Comparison of ENCODE assay signal across 16 cellular contexts in genomic region chr10:113000454-113000853, GRCh38. TPM values are rescaled to one million over a fixed set of nuclear protein-coding genes. Genes with fewer than 3 reads are reported as not detected.
DNase-seq lines count a peak whose midpoint lies in the region; ATAC-seq and TF ChIP-seq lines count a peak whose summit lies in the region.
"Had no signal": no experiment of that assay in that cellular context is flagged by ENCODE, and none has a peak within 500 bp of the region (broad histone marks: within the 10 kb centered on the region; RNA-seq: fewer than 3 reads in every experiment).

No MANE protein-coding gene starts in this region.

- no peak overlapping the region for H3K23ac ChIP-seq in mesenchymal stem cell (ENCODE audit: low read length in 2 of 2)

- H3K4me2 ChIP-seq in mesenchymal stem cell (ENCODE audit: low read length, poor library complexity, severe bottlenecking) (peak overlapping the region; percentile 6), osteoblast (ENCODE audit: insufficient read depth, low read length) (no peak overlapping the region)

- no peak overlapping the region for H3K14ac ChIP-seq in mesenchymal stem cell (ENCODE audit: low read length in 2 of 2)

- H2BK5ac ChIP-seq in mesenchymal stem cell (ENCODE audit: low read depth, low read length, poor library complexity, severe bottlenecking): no peak overlapping the region

- no peak for TF ChIP-seq POLR2A in stomach (IDR thresholded peaks at IDR 0.05)

- H3K9me3 ChIP-seq in Panc1 (ENCODE audit: control insufficient read depth, insufficient read depth, low read depth, low read length) (no peaks in the 10 kb centered on the region), endodermal cell (ENCODE audit: control insufficient read depth, low read length) (no peaks in the 10 kb centered on the region), mesenchymal stem cell (ENCODE audit: control insufficient read depth, low read length) (no peaks in the 10 kb centered on the region), stomach (no peaks in the 10 kb centered on the region), osteoblast (ENCODE audit: low read depth, low read length) (no peaks in the 10 kb centered on the region)

- H3K4me3 ChIP-seq in Panc1 (ENCODE audit: low read depth in 2 of 2, low read length in 2 of 2) (no peak overlapping the region), endodermal cell (ENCODE audit: low read length) (no peak overlapping the region), mesenchymal stem cell (ENCODE audit: insufficient read depth in 1 of 2, low read depth in 1 of 2, low read length in 2 of 2) (no peak overlapping the region), stomach (no peak overlapping the region), osteoblast (ENCODE audit: insufficient read depth, low read length) (no peak overlapping the region)

- POLR2A ChIA-PET in Panc1 (lab: Charles Lee): interaction anchor here (0.6 kb wide), 1 partner anchor 12 kb away, joined by 3 read pairs; no protein-coding TSS in a partner anchor

- no peak overlapping the region for H4K91ac ChIP-seq in mesenchymal stem cell (ENCODE audit: low read length)

- CTCF ChIA-PET in Panc1 (lab: Charles Lee): no interaction called here

- 0 out of 2 replicates have a peak, but pooled peaks have one; percentile 7 for ATAC-seq in Panc1
- ATAC-seq: activated CD4-positive, CD25-positive, alpha-beta regulatory T cell treated with anti-CD3 and anti-CD28 coated beads, Interleukin-2, amount 50 U/mL, for 24 hours had no signal

- no TSS peak for BruUV-seq in Panc1 (replicated peaks; lab: Mats Ljungman, UMichigan)

- 93 to 95% methylated on average over 4 to 6 of the region's 6 CpGs for WGBS in endodermal cell (ENCODE audit: insufficient coverage in 1 of 2, insufficient read length in 1 of 2), 2 experiments
- 91% methylated on average over 4 of the region's 6 CpGs for WGBS in mesenchymal stem cell
- 59 to 80% (median 65%) methylated on average over 6 of the region's 6 CpGs for WGBS in stomach, 5 donors

- no peak overlapping the region for H2BK120ac ChIP-seq in mesenchymal stem cell (ENCODE audit: low read depth, low read length)

- peak overlapping the region; percentile 92 for H3K27ac Mint-ChIP-seq in endodermal cell
- H3K27ac Mint-ChIP-seq: stimulated activated naive CD8-positive, alpha-beta T cell treated with anti-CD3 and anti-CD28 coated beads, Interleukin-15, Interleukin-2, amounts not matched to agents 100 ng/mL and 50 ng/mL, for 24 hours had no signal

- H3K4me3 Mint-ChIP-seq in endodermal cell: no peak overlapping the region
- H3K4me3 Mint-ChIP-seq: stimulated activated naive CD8-positive, alpha-beta T cell treated with anti-CD3 and anti-CD28 coated beads, Interleukin-15, Interleukin-2, amounts not matched to agents 100 ng/mL and 50 ng/mL, for 24 hours had no signal

- H3K9ac ChIP-seq in endodermal cell (ENCODE audit: extremely low read depth, low read length, poor library complexity, severe bottlenecking): no peak overlapping the region
- H3K9ac ChIP-seq in mesenchymal stem cell (ENCODE audit: low read length): no peak overlapping the region

- in situ Hi-C loops in Panc1 (cut with HindIII; ENCODE audit: low pct_unique_long_range_greater_than_20kb, low sequenced_read_pairs): no loop called here

- no peak for DNase-seq in Panc1 (ENCODE audit: low read depth, low spot score)
- DNase-seq in endodermal cell: no peak
- no peak for DNase-seq in mesenchymal stem cell
- DNase-seq in stomach: no peak
- DNase-seq in activated CD8-positive, alpha-beta memory T cell treated with anti-CD3 and anti-CD28 coated beads for 24 hours: no peak
- DNase-seq in osteoblast (ENCODE audit: insufficient read length, low spot score, missing footprints): no peak
- DNase-seq in DMS79 treated with DMSO at 0.1 percent for 48 hours (lab: John Stamatoyannopoulos, UW): no peak
- DNase-seq in activated CD8-positive, alpha-beta memory T cell treated with anti-CD3 and anti-CD28 coated beads, Interleukin-2, amount 50 U/mL, for 48 hours: no peak
- DNase-seq: KG1; kidney; NCI-H1417 treated with DMSO at 0.1 percent for 48 hours; SHP77; stimulated activated CD4-positive, alpha-beta T cell treated with anti-CD3 and anti-CD28 coated beads, Interleukin-15, amount 100 ng/mL, for 24 hours; T-helper 2 cell had no signal

- peak overlapping the region; percentile 13 for H2AK5ac ChIP-seq in mesenchymal stem cell (ENCODE audit: low read length, severe bottlenecking)

- H3K79me2 ChIP-seq in osteoblast (ENCODE audit: insufficient read depth, low read length): peaks cover 36% of the 10 kb centered on the region

- no peak overlapping the region for H2BK12ac ChIP-seq in mesenchymal stem cell (ENCODE audit: low read length in 2 of 2)

- H4K20me1 ChIP-seq in osteoblast (ENCODE audit: insufficient read depth, low read length): peaks cover 66% of the 10 kb centered on the region

- no peak for TF ChIP-seq CTCF in Panc1 (IDR thresholded peaks at IDR 0.05)
- no peak for TF ChIP-seq CTCF in endodermal cell (conservative IDR thresholded peaks at IDR 0.05)
- TF ChIP-seq CTCF in stomach (IDR thresholded peaks at IDR 0.05): no peak
- no peak for TF ChIP-seq CTCF in osteoblast (IDR thresholded peaks at IDR 0.05; ENCODE audit: extremely low read depth, low read depth, low read length)

- no peak overlapping the region for H2AFZ ChIP-seq in mesenchymal stem cell (ENCODE audit: low read depth, low read length)
- H2AFZ ChIP-seq in osteoblast (ENCODE audit: low read length): no peak overlapping the region

- H4K8ac ChIP-seq in mesenchymal stem cell (ENCODE audit: low read length): no peak overlapping the region

- H3K4me1 ChIP-seq in Panc1 (ENCODE audit: control insufficient read depth, insufficient read depth, low read length) (peaks cover 72% of the 10 kb centered on the region), endodermal cell (ENCODE audit: control insufficient read depth, insufficient read depth, low read length) (peaks cover 27% of the 10 kb centered on the region), mesenchymal stem cell (ENCODE audit: control insufficient read depth, insufficient read depth, low read depth, low read length) (peaks cover 26% of the 10 kb centered on the region), stomach (peaks cover 6 to 84% (median 55%) of the 10 kb centered on the region in 4 donors), osteoblast (ENCODE audit: insufficient read depth, low read length) (no peaks in the 10 kb centered on the region)

- H3K79me1 ChIP-seq in mesenchymal stem cell (replicated peaks; ENCODE audit: low read length, poor library complexity, severe bottlenecking): peaks cover 39% of the 10 kb centered on the region

- no peak for TF ChIP-seq EP300 in stomach (IDR thresholded peaks at IDR 0.05)

- no peaks in the 10 kb centered on the region for H3K9me3 Mint-ChIP-seq in endodermal cell
- H3K9me3 Mint-ChIP-seq: stimulated activated naive CD8-positive, alpha-beta T cell treated with anti-CD3 and anti-CD28 coated beads, Interleukin-15, Interleukin-2, amounts not matched to agents 100 ng/mL and 50 ng/mL, for 24 hours had no signal

- peaks cover 59% of the 10 kb centered on the region for H3K4me1 Mint-ChIP-seq in endodermal cell

- H3K27me3 Mint-ChIP-seq in endodermal cell (ENCODE audit: insufficient read depth): no peaks in the 10 kb centered on the region

- H2BK15ac ChIP-seq in mesenchymal stem cell (ENCODE audit: low read depth, poor library complexity, severe bottlenecking): no peak overlapping the region

- intact Hi-C loops in Panc1 (cut with micrococcal nuclease; ENCODE audit: unreplicated experiment) (no loop called here), stomach (cut with DNase I; ENCODE audit: low total_unique reads) (no loop called here)

- H3K27me3 ChIP-seq in Panc1 (ENCODE audit: control insufficient read depth, insufficient read depth, low read length): no peaks in the 10 kb centered on the region
- no peaks in the 10 kb centered on the region for H3K27me3 ChIP-seq in endodermal cell (ENCODE audit: control insufficient read depth, insufficient read depth, low read length, poor library complexity, severe bottlenecking)
- no peaks in the 10 kb centered on the region for H3K27me3 ChIP-seq in mesenchymal stem cell (ENCODE audit: control insufficient read depth in 1 of 2, insufficient read depth in 1 of 2, low read length in 2 of 2)
- no peaks in the 10 kb centered on the region for H3K27me3 ChIP-seq in stomach
- no peaks in the 10 kb centered on the region for H3K27me3 ChIP-seq in osteoblast (ENCODE audit: insufficient read depth, low read length)

- H3K27ac ChIP-seq in Panc1 (ENCODE audit: low read length): peak overlapping the region; percentile 55; the same call in 1 of the 2 replicates
- no peak overlapping the region for H3K27ac ChIP-seq in endodermal cell (ENCODE audit: low read depth, low read length)
- H3K27ac ChIP-seq in mesenchymal stem cell (ENCODE audit: low read length, poor library complexity, severe bottlenecking): no peak overlapping the region
- peak overlapping the region in 3 of 5 donors; percentile 8 to 29 (median 8) for H3K27ac ChIP-seq in stomach
- no peak overlapping the region for H3K27ac ChIP-seq in osteoblast (ENCODE audit: low read depth, low read length)

- H3K4ac ChIP-seq in mesenchymal stem cell (ENCODE audit: low read depth in 1 of 2, low read length in 2 of 2): no peak overlapping the region

- no peak overlapping the region for H3K18ac ChIP-seq in mesenchymal stem cell (ENCODE audit: low read depth in 1 of 2, low read length in 2 of 2)

- peaks cover 40% of the 10 kb centered on the region for H3K36me3 Mint-ChIP-seq in endodermal cell (ENCODE audit: low read depth)

- H3K36me3 ChIP-seq in Panc1 (ENCODE audit: control insufficient read depth, insufficient read depth, low read length): no peaks in the 10 kb centered on the region
- peaks cover 53% of the 10 kb centered on the region for H3K36me3 ChIP-seq in endodermal cell (ENCODE audit: control insufficient read depth, insufficient read depth, low read length)
- peaks cover 0 to 20% of the 10 kb centered on the region in 2 experiments for H3K36me3 ChIP-seq in mesenchymal stem cell (ENCODE audit: control insufficient read depth in 1 of 2, insufficient read depth in 2 of 2, low read depth in 1 of 2, low read length in 2 of 2)
- peaks cover 0 to 5% (median under 1%) of the 10 kb centered on the region in 4 donors for H3K36me3 ChIP-seq in stomach
- no peaks in the 10 kb centered on the region for H3K36me3 ChIP-seq in osteoblast (ENCODE audit: insufficient read depth, low read length)

RNA-seq across cellular contexts. Expression of gene TCF7L2, which starts 50.4 kb away (rescaled TPM):
- total RNA-seq in Panc1 (2021; ENCODE audit: unreplicated experiment): 45.2 TPM
- 78.7 TPM for polyA plus RNA-seq in Panc1 (2012; ENCODE audit: insufficient read length)
- 100 to 1,000 TPM in 1 of 2 donors, 10 to 100 TPM in 1; 73.2 to 105 TPM for total RNA-seq in endodermal cell
- 29.9 TPM for polyA plus RNA-seq in endodermal cell (2013, experiment 1 of 2)
- 29.0 TPM for polyA plus RNA-seq in endodermal cell (2013, experiment 2 of 2)
- polyA plus RNA-seq in mesenchymal stem cell (2013, experiment 1 of 2): 35.0 TPM
- polyA plus RNA-seq in mesenchymal stem cell (2013, experiment 2 of 2): 36.7 TPM
- total RNA-seq in stomach: 100 to 1,000 TPM in 2 of 5 donors, 10 to 100 TPM in 3; 34.1 to 179 (median 89.9) TPM
- polyA plus RNA-seq in stomach: 10 to 100 TPM in 1 of 3 donors, 1 to 10 TPM in 2; 6.7 to 11.5 (median 9.2) TPM
- total RNA-seq in osteoblast: 9.0 and 10.6 TPM in 2 replicates

Comparison
In these comparisons a context has a peak if more than half of its experiments do, and no peak if none do; other contexts are left out.
1. H3K27ac ChIP-seq: peak in Panc1 (single experiment) and stomach (3 of 5); none in endodermal cell (single experiment), mesenchymal stem cell (single experiment) and osteoblast (single experiment).